ENCODE assay signal across 9 cellular contexts in the genomic region with DNA sequence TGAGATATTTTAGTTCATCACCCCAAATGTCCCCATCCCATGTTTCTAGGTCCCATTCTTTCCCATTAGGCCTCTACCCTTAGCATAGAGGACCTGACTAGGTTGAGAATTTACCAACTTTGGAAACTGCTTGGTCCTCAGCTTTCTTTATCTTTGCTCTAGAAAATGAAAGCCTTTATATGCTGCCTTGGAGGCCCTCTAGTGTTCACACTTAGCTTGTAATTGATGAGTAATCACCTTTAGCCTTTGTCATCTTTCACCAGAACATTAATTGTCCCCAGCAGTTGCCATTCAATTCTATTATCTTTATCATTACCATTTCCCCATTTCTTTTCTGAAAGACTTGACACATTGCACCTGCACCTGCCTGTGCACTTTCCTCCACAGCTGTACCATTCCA.
A peak's percentile ranks its signal among the peaks of the same experiment; 100 is the strongest.
DNase-seq lines count a peak whose midpoint lies in the region; ATAC-seq and TF ChIP-seq lines count a peak whose summit lies in the region.
"Had no signal": no experiment of that assay in that cellular context is flagged by ENCODE, and none has a peak within 500 bp of the region (broad histone marks: within the 10 kb centered on the region; RNA-seq: fewer than 3 reads in every experiment).

No MANE protein-coding gene starts in this region.

- no peaks in the 10 kb centered on the region for H3K4me1 Mint-ChIP-seq in naive thymus-derived CD4-positive, alpha-beta T cell

- POLR2A ChIA-PET in naive thymus-derived CD4-positive, alpha-beta T cell (lab: Charles Lee) = no interaction called here

- peaks cover 0 to 3% (median 0%) of the 10 kb centered on the region in 11 donors for H3K9me3 Mint-ChIP-seq in naive thymus-derived CD4-positive, alpha-beta T cell

- intact Hi-C loops in transverse colon (cut with DNase I; ENCODE audit: low total_unique reads) = no loop called here
- intact Hi-C loops in naive thymus-derived CD4-positive, alpha-beta T cell (cut with micrococcal nuclease) = no loop called here

- no peak for TF ChIP-seq EP300 in transverse colon (IDR thresholded peaks at IDR 0.05; ENCODE audit: low read depth)

- no peaks in the 10 kb centered on the region for H3K36me3 Mint-ChIP-seq in naive thymus-derived CD4-positive, alpha-beta T cell
- H3K36me3 Mint-ChIP-seq: activated naive CD8-positive, alpha-beta T cell had no signal

- peaks cover 0 to 4% (median 1%) of the 10 kb centered on the region in 4 donors for H3K4me1 ChIP-seq in transverse colon
- H3K4me1 ChIP-seq in naive thymus-derived CD4-positive, alpha-beta T cell (ENCODE audit: control insufficient read depth in 2 of 2, insufficient read depth in 2 of 2, low read length in 2 of 2) = no peaks in the 10 kb centered on the region

- H3K27ac Mint-ChIP-seq in naive thymus-derived CD4-positive, alpha-beta T cell = no peak overlapping the region
- H3K27ac Mint-ChIP-seq: activated naive CD8-positive, alpha-beta T cell had no signal

- H3K36me3 ChIP-seq in transverse colon = no peaks in the 10 kb centered on the region
- no peaks in the 10 kb centered on the region for H3K36me3 ChIP-seq in naive thymus-derived CD4-positive, alpha-beta T cell (ENCODE audit: control insufficient read depth in 2 of 3, insufficient read depth in 3 of 3, low read length in 3 of 3)

- CTCF ChIA-PET in naive thymus-derived CD4-positive, alpha-beta T cell (lab: Charles Lee) = no interaction called here

- in situ Hi-C loops in transverse colon (cut with MboI; ENCODE audit: low pct_ligation_motif_present in 1 of 4, low pct_unique_long_range_greater_than_20kb in 1 of 4, low sequenced_read_pairs in 3 of 4) = no loop called here

- H3K27ac ChIP-seq in transverse colon = no peak overlapping the region
- H3K27ac ChIP-seq in naive thymus-derived CD4-positive, alpha-beta T cell (ENCODE audit: low read depth, low read length) = no peak overlapping the region

- no peaks in the 10 kb centered on the region for H3K27me3 ChIP-seq in transverse colon
- H3K27me3 ChIP-seq in naive thymus-derived CD4-positive, alpha-beta T cell (ENCODE audit: control insufficient read depth in 2 of 2, insufficient read depth in 2 of 2, low read length in 2 of 2) = no peaks in the 10 kb centered on the region

- DNase-seq in AG09319 (ENCODE audit: extremely low read depth, low read depth) (no peak), GM20000 (ENCODE audit: low spot score) (peak; percentile 4), NCI-H82 (lab: John Stamatoyannopoulos, UW) (peak; percentile 86), fibroblast of villous mesenchyme (ENCODE audit: low read depth) (peak; percentile 2), transverse colon (no peak), putamen (ENCODE audit: low spot score) (no peak), NCI-H1092 (lab: John Stamatoyannopoulos, UW) (no peak)
- no peak for DNase-seq in naive thymus-derived CD4-positive, alpha-beta T cell

- ATAC-seq in naive thymus-derived CD4-positive, alpha-beta T cell = no peak

- H3K4me3 Mint-ChIP-seq in naive thymus-derived CD4-positive, alpha-beta T cell = no peak overlapping the region
- H3K4me3 Mint-ChIP-seq: activated naive CD8-positive, alpha-beta T cell had no signal

- H3K4me3 ChIP-seq in fibroblast of villous mesenchyme (ENCODE audit: low read depth, low read length) = no peak overlapping the region
- H3K4me3 ChIP-seq in transverse colon = no peak overlapping the region
- H3K4me3 ChIP-seq in naive thymus-derived CD4-positive, alpha-beta T cell (ENCODE audit: low read length) = no peak overlapping the region

- H3K9me3 ChIP-seq in transverse colon = no peaks in the 10 kb centered on the region
- no peaks in the 10 kb centered on the region for H3K9me3 ChIP-seq in naive thymus-derived CD4-positive, alpha-beta T cell (ENCODE audit: control insufficient read depth in 2 of 3, low read length in 3 of 3)

- TF ChIP-seq CTCF in AG09319 (IDR thresholded peaks at IDR 0.05; ENCODE audit: low read depth, low read length) (peak; percentile 6), GM20000 (IDR thresholded peaks at IDR 0.05; ENCODE audit: extremely low read depth, missing control alignments) (peak; percentile 15), fibroblast of villous mesenchyme (IDR thresholded peaks at IDR 0.05; ENCODE audit: insufficient read depth, low read depth, low read length) (peak; percentile 19), transverse colon (IDR thresholded peaks at IDR 0.05) (peak; percentile 37 to 64 (median 49))

- no peak for TF ChIP-seq POLR2A in transverse colon (IDR thresholded peaks at IDR 0.05)

- H3K27me3 Mint-ChIP-seq in naive thymus-derived CD4-positive, alpha-beta T cell = peaks cover 0 to 5% (median 4%) of the 10 kb centered on the region in 5 donors

Comparison
In these comparisons a context has a peak if more than half of its experiments do, and no peak if none do; other contexts are left out.
1. DNase-seq: peak in GM20000 (single experiment), NCI-H82 (single experiment) and fibroblast of villous mesenchyme (single experiment); none in AG09319 (single experiment), transverse colon (single experiment), putamen (single experiment), naive thymus-derived CD4-positive, alpha-beta T cell (0 of 9) and NCI-H1092 (single experiment).
2. Peak in every context shown above with its lines, with median percentiles within 50 percentile points of each other: CTCF ChIP-seq.